In the genomic region with DNA sequence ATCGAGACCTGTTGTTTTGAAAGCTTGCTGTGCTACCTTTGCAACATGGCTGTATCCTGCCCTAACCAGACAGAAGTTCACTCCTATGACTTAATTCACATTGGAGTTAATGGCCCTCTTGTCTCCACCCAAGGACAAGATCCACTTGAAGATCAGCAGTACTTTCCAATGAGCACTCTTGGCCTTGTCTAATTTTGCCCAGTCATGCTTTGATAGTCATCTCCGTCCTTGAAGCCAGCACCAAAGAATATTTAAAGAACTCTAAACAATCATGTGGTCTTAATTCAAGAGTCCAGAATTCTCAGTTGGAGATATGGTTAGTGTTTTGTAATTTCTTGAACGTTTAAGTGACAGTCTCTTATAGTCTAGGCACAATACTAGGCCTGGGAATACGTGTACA, we compare ENCODE assay signal across 28 cellular contexts.
"Had no signal": no experiment of that assay in that cellular context is flagged by ENCODE, and none has a peak within 500 bp of the region (broad histone marks: within the 10 kb centered on the region; RNA-seq: fewer than 3 reads in every experiment).

No MANE protein-coding gene starts in this region.

- H3K4me1 ChIP-seq: left ventricle myocardium inferior, right atrium auricular region, suprapubic skin, tibial artery, upper lobe of right lung had no signal

- H3K36me3 Mint-ChIP-seq: immature natural killer cell; mesothelial cell of epicardium; naive B cell; natural killer cell; stimulated activated effector memory CD8-positive, alpha-beta T cell treated with anti-CD3 and anti-CD28 coated beads, Interleukin-12 subunit alpha, Interleukin-12 subunit beta, amount 100 ng/mL, for 72 hours had no signal

- H3K27ac ChIP-seq: left ventricle myocardium inferior, ovary, right atrium auricular region, skin epidermis, suprapubic skin, thoracic aorta, tibial artery, upper lobe of right lung had no signal

- H3K4me3 ChIP-seq: left ventricle myocardium inferior, lung, ovary, right atrium auricular region, skin epidermis, suprapubic skin, thoracic aorta, tibial artery, upper lobe of right lung had no signal

- DNase-seq: hypothalamus; immature natural killer cell; kidney; left colon; left ventricle myocardium inferior; mesendoderm; naive B cell; natural killer cell; nephron progenitor cell; ovary; stimulated activated CD4-positive, alpha-beta T cell treated with anti-CD3 and anti-CD28 coated beads, Interleukin-12 subunit alpha, Interleukin-12 subunit beta, amount 100 ng/mL, for 4 hours; stimulated activated CD4-positive, alpha-beta T cell treated with anti-CD3 and anti-CD28 coated beads, Interleukin-15, amount 100 ng/mL, for 24 hours; stimulated activated CD4-positive, alpha-beta T cell treated with anti-CD3 and anti-CD28 coated beads, Interleukin-2, amount 100 ng/mL, for 24 hours; stimulated activated CD4-positive, alpha-beta T cell treated with anti-CD3 and anti-CD28 coated beads, Interleukin-4, amount 100 ng/mL, for 24 hours; stimulated activated naive CD4-positive, alpha-beta T cell; tibial artery; trophoblast cell; upper lobe of right lung had no signal

- H3K9me3 ChIP-seq: left ventricle myocardium inferior, right atrium auricular region, suprapubic skin, thoracic aorta, tibial artery, upper lobe of right lung had no signal

- H3K27ac Mint-ChIP-seq: immature natural killer cell; mesothelial cell of epicardium; naive B cell; natural killer cell; progenitor cell of endocrine pancreas; stimulated activated effector memory CD8-positive, alpha-beta T cell treated with anti-CD3 and anti-CD28 coated beads, Interleukin-12 subunit alpha, Interleukin-12 subunit beta, amount 100 ng/mL, for 72 hours; stimulated activated naive CD8-positive, alpha-beta T cell treated with anti-CD3 and anti-CD28 coated beads, Interleukin-15, Interleukin-2, amounts not matched to agents 100 ng/mL and 50 ng/mL, for 24 hours had no signal

- H3K36me3 ChIP-seq: left ventricle myocardium inferior, ovary, right atrium auricular region, suprapubic skin, thoracic aorta, tibial artery, upper lobe of right lung had no signal

- H3K9me3 Mint-ChIP-seq: mesothelial cell of epicardium; nephron progenitor cell; stimulated activated naive CD8-positive, alpha-beta T cell treated with anti-CD3 and anti-CD28 coated beads, Interleukin-15, Interleukin-2, amounts not matched to agents 100 ng/mL and 50 ng/mL, for 24 hours had no signal

- H3K27me3 ChIP-seq: ovary, right atrium auricular region, suprapubic skin, tibial artery had no signal

- ATAC-seq: left colon; natural killer cell; sciatic nerve; stimulated activated effector memory CD8-positive, alpha-beta T cell treated with anti-CD3 and anti-CD28 coated beads, Interleukin-12 subunit alpha, Interleukin-12 subunit beta, amount 100 ng/mL, for 72 hours; upper lobe of right lung had no signal

- H3K27me3 Mint-ChIP-seq: stimulated activated naive CD8-positive, alpha-beta T cell treated with anti-CD3 and anti-CD28 coated beads, Interleukin-15, Interleukin-2, amounts not matched to agents 100 ng/mL and 50 ng/mL, for 24 hours had no signal

- H3K4me3 Mint-ChIP-seq: immature natural killer cell; mesothelial cell of epicardium; naive B cell; natural killer cell; nephron progenitor cell; stimulated activated effector memory CD8-positive, alpha-beta T cell treated with anti-CD3 and anti-CD28 coated beads, Interleukin-12 subunit alpha, Interleukin-12 subunit beta, amount 100 ng/mL, for 72 hours; stimulated activated naive CD8-positive, alpha-beta T cell treated with anti-CD3 and anti-CD28 coated beads, Interleukin-15, Interleukin-2, amounts not matched to agents 100 ng/mL and 50 ng/mL, for 24 hours had no signal

- H3K4me1 Mint-ChIP-seq: immature natural killer cell; mesothelial cell of epicardium; naive B cell; natural killer cell; stimulated activated effector memory CD8-positive, alpha-beta T cell treated with anti-CD3 and anti-CD28 coated beads, Interleukin-12 subunit alpha, Interleukin-12 subunit beta, amount 100 ng/mL, for 72 hours had no signal
